1 cellular context compared by ENCODE assay signal in the genomic region with DNA sequence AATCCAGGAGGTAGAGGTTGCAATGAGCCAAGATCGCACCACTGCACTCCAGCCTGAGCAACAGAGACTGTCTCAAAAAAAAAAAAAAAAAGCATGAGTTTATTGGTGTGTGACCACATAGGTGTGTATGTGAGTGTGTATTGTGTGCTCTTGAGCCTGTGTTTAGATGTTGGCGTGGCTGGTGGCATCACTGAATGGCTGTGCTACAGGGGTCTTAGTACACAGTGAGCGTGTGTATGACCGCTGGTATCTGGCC.
TF ChIP-seq lines count a peak whose summit lies in the region.

No MANE protein-coding gene starts in this region.

TF ChIP-seq in GM23338, 12 proteins besides CTCF, POLR2A, EP300 and RAD21 (continued from another document):
- TF ChIP-seq, protein P1, sequence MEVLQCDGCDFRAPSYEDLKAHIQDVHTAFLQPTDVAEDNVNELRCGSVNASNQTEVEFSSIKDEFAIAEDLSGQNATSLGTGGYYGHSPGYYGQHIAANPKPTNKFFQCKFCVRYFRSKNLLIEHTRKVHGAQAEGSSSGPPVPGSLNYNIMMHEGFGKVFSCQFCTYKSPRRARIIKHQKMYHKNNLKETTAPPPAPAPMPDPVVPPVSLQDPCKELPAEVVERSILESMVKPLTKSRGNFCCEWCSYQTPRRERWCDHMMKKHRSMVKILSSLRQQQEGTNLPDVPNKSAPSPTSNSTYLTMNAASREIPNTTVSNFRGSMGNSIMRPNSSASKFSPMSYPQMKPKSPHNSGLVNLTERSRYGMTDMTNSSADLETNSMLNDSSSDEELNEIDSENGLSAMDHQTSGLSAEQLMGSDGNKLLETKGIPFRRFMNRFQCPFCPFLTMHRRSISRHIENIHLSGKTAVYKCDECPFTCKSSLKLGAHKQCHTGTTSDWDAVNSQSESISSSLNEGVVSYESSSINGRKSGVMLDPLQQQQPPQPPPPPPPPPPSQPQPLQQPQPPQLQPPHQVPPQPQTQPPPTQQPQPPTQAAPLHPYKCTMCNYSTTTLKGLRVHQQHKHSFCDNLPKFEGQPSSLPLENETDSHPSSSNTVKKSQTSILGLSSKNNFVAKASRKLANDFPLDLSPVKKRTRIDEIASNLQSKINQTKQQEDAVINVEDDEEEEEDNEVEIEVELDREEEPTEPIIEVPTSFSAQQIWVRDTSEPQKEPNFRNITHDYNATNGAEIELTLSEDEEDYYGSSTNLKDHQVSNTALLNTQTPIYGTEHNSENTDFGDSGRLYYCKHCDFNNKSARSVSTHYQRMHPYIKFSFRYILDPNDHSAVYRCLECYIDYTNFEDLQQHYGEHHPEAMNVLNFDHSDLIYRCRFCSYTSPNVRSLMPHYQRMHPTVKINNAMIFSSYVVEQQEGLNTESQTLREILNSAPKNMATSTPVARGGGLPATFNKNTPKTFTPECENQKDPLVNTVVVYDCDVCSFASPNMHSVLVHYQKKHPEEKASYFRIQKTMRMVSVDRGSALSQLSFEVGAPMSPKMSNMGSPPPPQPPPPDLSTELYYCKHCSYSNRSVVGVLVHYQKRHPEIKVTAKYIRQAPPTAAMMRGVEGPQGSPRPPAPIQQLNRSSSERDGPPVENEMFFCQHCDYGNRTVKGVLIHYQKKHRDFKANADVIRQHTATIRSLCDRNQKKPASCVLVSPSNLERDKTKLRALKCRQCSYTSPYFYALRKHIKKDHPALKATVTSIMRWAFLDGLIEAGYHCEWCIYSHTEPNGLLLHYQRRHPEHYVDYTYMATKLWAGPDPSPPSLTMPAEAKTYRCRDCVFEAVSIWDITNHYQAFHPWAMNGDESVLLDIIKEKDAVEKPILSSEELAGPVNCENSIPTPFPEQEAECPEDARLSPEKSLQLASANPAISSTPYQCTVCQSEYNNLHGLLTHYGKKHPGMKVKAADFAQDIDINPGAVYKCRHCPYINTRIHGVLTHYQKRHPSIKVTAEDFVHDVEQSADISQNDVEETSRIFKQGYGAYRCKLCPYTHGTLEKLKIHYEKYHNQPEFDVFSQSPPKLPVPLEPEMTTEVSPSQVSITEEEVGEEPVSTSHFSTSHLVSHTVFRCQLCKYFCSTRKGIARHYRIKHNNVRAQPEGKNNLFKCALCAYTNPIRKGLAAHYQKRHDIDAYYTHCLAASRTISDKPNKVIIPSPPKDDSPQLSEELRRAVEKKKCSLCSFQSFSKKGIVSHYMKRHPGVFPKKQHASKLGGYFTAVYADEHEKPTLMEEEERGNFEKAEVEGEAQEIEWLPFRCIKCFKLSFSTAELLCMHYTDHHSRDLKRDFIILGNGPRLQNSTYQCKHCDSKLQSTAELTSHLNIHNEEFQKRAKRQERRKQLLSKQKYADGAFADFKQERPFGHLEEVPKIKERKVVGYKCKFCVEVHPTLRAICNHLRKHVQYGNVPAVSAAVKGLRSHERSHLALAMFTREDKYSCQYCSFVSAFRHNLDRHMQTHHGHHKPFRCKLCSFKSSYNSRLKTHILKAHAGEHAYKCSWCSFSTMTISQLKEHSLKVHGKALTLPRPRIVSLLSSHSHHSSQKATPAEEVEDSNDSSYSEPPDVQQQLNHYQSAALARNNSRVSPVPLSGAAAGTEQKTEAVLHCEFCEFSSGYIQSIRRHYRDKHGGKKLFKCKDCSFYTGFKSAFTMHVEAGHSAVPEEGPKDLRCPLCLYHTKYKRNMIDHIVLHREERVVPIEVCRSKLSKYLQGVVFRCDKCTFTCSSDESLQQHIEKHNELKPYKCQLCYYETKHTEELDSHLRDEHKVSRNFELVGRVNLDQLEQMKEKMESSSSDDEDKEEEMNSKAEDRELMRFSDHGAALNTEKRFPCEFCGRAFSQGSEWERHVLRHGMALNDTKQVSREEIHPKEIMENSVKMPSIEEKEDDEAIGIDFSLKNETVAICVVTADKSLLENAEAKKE (CRISPR knock-in tag; IDR thresholded peaks at IDR 0.05): no peak
- TF ChIP-seq POLR2AphosphoS5 (IDR thresholded peaks at IDR 0.05; ENCODE audit: low read depth) (no peak), JUNB (IDR thresholded peaks at IDR 0.05; ENCODE audit: unreplicated experiment) (no peak), NANOG (IDR thresholded peaks at IDR 0.05; ENCODE audit: borderline replicate concordance) (no peak), ZNF331 (CRISPR knock-in tag; IDR thresholded peaks at IDR 0.05; ENCODE audit: low read depth) (no peak), EZH2phosphoT487 (IDR thresholded peaks at IDR 0.05; ENCODE audit: unreplicated experiment) (no peak), ZNF114 (CRISPR knock-in tag; IDR thresholded peaks at IDR 0.05) (no peak), STAT1 (IDR thresholded peaks at IDR 0.05; ENCODE audit: unreplicated experiment) (no peak), EZH2 (IDR thresholded peaks at IDR 0.05; ENCODE audit: low read depth, unreplicated experiment) (no peak), CREB1 (CRISPR knock-in tag; IDR thresholded peaks at IDR 0.05; ENCODE audit: low read depth) (no peak)
- TF ChIP-seq, protein P2, sequence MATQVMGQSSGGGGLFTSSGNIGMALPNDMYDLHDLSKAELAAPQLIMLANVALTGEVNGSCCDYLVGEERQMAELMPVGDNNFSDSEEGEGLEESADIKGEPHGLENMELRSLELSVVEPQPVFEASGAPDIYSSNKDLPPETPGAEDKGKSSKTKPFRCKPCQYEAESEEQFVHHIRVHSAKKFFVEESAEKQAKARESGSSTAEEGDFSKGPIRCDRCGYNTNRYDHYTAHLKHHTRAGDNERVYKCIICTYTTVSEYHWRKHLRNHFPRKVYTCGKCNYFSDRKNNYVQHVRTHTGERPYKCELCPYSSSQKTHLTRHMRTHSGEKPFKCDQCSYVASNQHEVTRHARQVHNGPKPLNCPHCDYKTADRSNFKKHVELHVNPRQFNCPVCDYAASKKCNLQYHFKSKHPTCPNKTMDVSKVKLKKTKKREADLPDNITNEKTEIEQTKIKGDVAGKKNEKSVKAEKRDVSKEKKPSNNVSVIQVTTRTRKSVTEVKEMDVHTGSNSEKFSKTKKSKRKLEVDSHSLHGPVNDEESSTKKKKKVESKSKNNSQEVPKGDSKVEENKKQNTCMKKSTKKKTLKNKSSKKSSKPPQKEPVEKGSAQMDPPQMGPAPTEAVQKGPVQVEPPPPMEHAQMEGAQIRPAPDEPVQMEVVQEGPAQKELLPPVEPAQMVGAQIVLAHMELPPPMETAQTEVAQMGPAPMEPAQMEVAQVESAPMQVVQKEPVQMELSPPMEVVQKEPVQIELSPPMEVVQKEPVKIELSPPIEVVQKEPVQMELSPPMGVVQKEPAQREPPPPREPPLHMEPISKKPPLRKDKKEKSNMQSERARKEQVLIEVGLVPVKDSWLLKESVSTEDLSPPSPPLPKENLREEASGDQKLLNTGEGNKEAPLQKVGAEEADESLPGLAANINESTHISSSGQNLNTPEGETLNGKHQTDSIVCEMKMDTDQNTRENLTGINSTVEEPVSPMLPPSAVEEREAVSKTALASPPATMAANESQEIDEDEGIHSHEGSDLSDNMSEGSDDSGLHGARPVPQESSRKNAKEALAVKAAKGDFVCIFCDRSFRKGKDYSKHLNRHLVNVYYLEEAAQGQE (IDR thresholded peaks at IDR 0.05; ENCODE audit: unreplicated experiment): no peak
